Comparison of ENCODE assay signal across 8 cellular contexts in genomic region chr1:3170566-3171453, GRCh38.
A peak's percentile ranks its signal among the peaks of the same experiment; 100 is the strongest.
DNase-seq lines count a peak whose midpoint lies in the region; ATAC-seq and TF ChIP-seq lines count a peak whose summit lies in the region.

No MANE protein-coding gene starts in this region.

- no peak for ATAC-seq in HG03571 (IDR thresholded peaks at IDR 0.05; ENCODE audit: unreplicated experiment)
- no peak for ATAC-seq in GM19351 (IDR thresholded peaks at IDR 0.05; ENCODE audit: unreplicated experiment)

- H3K4me1 Mint-ChIP-seq in activated CD4-positive, alpha-beta memory T cell treated with anti-CD3 and anti-CD28 coated beads for 36 hours (ENCODE audit: low read depth) = no peaks in the 10 kb centered on the region

- H3K27me3 Mint-ChIP-seq in activated CD4-positive, alpha-beta memory T cell treated with anti-CD3 and anti-CD28 coated beads for 36 hours = peaks cover 29% of the 10 kb centered on the region

- no peak for DNase-seq in NT2/D1 (ENCODE audit: low read depth, low spot score)
- DNase-seq in fibroblast of the aortic adventitia (ENCODE audit: low read depth) = peak; percentile 52
- peak; percentile 53 for DNase-seq in occipital lobe (lab: John Stamatoyannopoulos, UW)
- no peak for DNase-seq in activated CD4-positive, alpha-beta memory T cell treated with anti-CD3 and anti-CD28 coated beads for 36 hours
- no peak for DNase-seq in DMS114 treated with DMSO at 0.1 percent for 48 hours (lab: John Stamatoyannopoulos, UW; ENCODE audit: unreplicated experiment)

- H3K4me1 ChIP-seq in BLaER1 (peaks cover 72% of the 10 kb centered on the region), NT2/D1 (ENCODE audit: insufficient read depth, insufficient read length) (no peaks in the 10 kb centered on the region)

- no peaks in the 10 kb centered on the region for H3K9me3 Mint-ChIP-seq in activated CD4-positive, alpha-beta memory T cell treated with anti-CD3 and anti-CD28 coated beads for 36 hours

- H3K9me3 ChIP-seq in BLaER1 = no peaks in the 10 kb centered on the region
- no peaks in the 10 kb centered on the region for H3K9me3 ChIP-seq in NT2/D1 (ENCODE audit: insufficient read depth, low read length)

- no peak overlapping the region for H3K27ac Mint-ChIP-seq in activated CD4-positive, alpha-beta memory T cell treated with anti-CD3 and anti-CD28 coated beads for 36 hours

- H4K20me1 ChIP-seq in BLaER1 = no peaks in the 10 kb centered on the region

- peak overlapping the region; percentile 60 for H3K4me3 ChIP-seq in BLaER1
- no peak overlapping the region for H3K4me3 ChIP-seq in NT2/D1 (ENCODE audit: insufficient read length, low read depth)
- H3K4me3 ChIP-seq in fibroblast of the aortic adventitia (ENCODE audit: low read depth, low read length) = peak overlapping the region; percentile 28

- H3K27me3 ChIP-seq in BLaER1 (0 out of 2 replicates have a peak, but pooled peaks cover 8% of the 10 kb centered on the region), NT2/D1 (ENCODE audit: insufficient read depth, insufficient read length) (no peaks in the 10 kb centered on the region)

- H3K4me3 Mint-ChIP-seq in activated CD4-positive, alpha-beta memory T cell treated with anti-CD3 and anti-CD28 coated beads for 36 hours = no peak overlapping the region

- no peaks in the 10 kb centered on the region for H3K36me3 ChIP-seq in BLaER1
- H3K36me3 ChIP-seq in NT2/D1 (ENCODE audit: insufficient read depth, insufficient read length, low read length) = no peaks in the 10 kb centered on the region

- TF ChIP-seq CTCF in fibroblast of the aortic adventitia (IDR thresholded peaks at IDR 0.05; ENCODE audit: insufficient read depth, low read length) = no peak

- CTCF ChIA-PET in activated CD4-positive, alpha-beta memory T cell treated with anti-CD3 and anti-CD28 coated beads for 36 hours (lab: Charles Lee) = no interaction called here

- intact Hi-C loops in activated CD4-positive, alpha-beta memory T cell treated with anti-CD3 and anti-CD28 coated beads for 36 hours (cut with micrococcal nuclease) = no loop called here

- H3K27ac ChIP-seq in BLaER1 = peak overlapping the region; percentile 97

- peak overlapping the region; percentile 97 for H3K4me2 ChIP-seq in BLaER1

- POLR2A ChIA-PET in activated CD4-positive, alpha-beta memory T cell treated with anti-CD3 and anti-CD28 coated beads for 36 hours (lab: Charles Lee) = no interaction called here

- H3K36me3 Mint-ChIP-seq in activated CD4-positive, alpha-beta memory T cell treated with anti-CD3 and anti-CD28 coated beads for 36 hours = no peaks in the 10 kb centered on the region

- peak overlapping the region; percentile 87 for H3K9ac ChIP-seq in BLaER1
- H3K9ac ChIP-seq in NT2/D1 (ENCODE audit: insufficient read length, low read depth) = peak overlapping the region; percentile 8

Comparison
In these comparisons a context has a peak if more than half of its experiments do, and no peak if none do; other contexts are left out.
1. DNase-seq: peak in fibroblast of the aortic adventitia (single experiment) and occipital lobe (single experiment); none in NT2/D1 (single experiment), activated CD4-positive, alpha-beta memory T cell treated with anti-CD3 and anti-CD28 coated beads for 36 hours (single experiment) and DMS114 treated with DMSO at 0.1 percent for 48 hours (single experiment).